1 cellular context compared by ENCODE assay signal in genomic region chr17:40501499-40501911, GRCh38.
TF ChIP-seq lines count a peak whose summit lies in the region.

Gene TNS4 (minus strand): TSS chr17:40501623. CDS start chr17:40496425, 5,198 bp downstream.

TF ChIP-seq in HepG2, 621 proteins besides CTCF, POLR2A, EP300 and RAD21 (continued from another document and continues in another):
- TF ChIP-seq, protein P1, sequence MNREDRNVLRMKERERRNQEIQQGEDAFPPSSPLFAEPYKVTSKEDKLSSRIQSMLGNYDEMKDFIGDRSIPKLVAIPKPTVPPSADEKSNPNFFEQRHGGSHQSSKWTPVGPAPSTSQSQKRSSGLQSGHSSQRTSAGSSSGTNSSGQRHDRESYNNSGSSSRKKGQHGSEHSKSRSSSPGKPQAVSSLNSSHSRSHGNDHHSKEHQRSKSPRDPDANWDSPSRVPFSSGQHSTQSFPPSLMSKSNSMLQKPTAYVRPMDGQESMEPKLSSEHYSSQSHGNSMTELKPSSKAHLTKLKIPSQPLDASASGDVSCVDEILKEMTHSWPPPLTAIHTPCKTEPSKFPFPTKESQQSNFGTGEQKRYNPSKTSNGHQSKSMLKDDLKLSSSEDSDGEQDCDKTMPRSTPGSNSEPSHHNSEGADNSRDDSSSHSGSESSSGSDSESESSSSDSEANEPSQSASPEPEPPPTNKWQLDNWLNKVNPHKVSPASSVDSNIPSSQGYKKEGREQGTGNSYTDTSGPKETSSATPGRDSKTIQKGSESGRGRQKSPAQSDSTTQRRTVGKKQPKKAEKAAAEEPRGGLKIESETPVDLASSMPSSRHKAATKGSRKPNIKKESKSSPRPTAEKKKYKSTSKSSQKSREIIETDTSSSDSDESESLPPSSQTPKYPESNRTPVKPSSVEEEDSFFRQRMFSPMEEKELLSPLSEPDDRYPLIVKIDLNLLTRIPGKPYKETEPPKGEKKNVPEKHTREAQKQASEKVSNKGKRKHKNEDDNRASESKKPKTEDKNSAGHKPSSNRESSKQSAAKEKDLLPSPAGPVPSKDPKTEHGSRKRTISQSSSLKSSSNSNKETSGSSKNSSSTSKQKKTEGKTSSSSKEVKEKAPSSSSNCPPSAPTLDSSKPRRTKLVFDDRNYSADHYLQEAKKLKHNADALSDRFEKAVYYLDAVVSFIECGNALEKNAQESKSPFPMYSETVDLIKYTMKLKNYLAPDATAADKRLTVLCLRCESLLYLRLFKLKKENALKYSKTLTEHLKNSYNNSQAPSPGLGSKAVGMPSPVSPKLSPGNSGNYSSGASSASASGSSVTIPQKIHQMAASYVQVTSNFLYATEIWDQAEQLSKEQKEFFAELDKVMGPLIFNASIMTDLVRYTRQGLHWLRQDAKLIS (CRISPR knock-in tag; IDR thresholded peaks at IDR 0.05): no peak
- no peak for TF ChIP-seq SMARCC2 (IDR thresholded peaks at IDR 0.05)
- TF ChIP-seq POLR2G (IDR thresholded peaks at IDR 0.05; ENCODE audit: low read depth, low read length): 0 out of 2 replicates have a peak, but pooled peaks have one; percentile 38
- TF ChIP-seq MYC (CRISPR knock-in tag; IDR thresholded peaks at IDR 0.05; ENCODE audit: borderline replicate concordance): 0 out of 2 replicates have a peak, but pooled peaks have one; percentile 30
- peak; percentile 56 for TF ChIP-seq SAP130 (CRISPR knock-in tag; IDR thresholded peaks at IDR 0.05; ENCODE audit: low read depth)
- no peak for TF ChIP-seq NONO (IDR thresholded peaks at IDR 0.05)
- TF ChIP-seq NONO (CRISPR knock-in tag; conservative IDR thresholded peaks at IDR 0.05): no peak
- TF ChIP-seq TP53 (CRISPR knock-in tag; conservative IDR thresholded peaks at IDR 0.05): no peak
- no peak for TF ChIP-seq ZNF782 (CRISPR knock-in tag; IDR thresholded peaks at IDR 0.05; ENCODE audit: borderline replicate concordance)
- no peak for TF ChIP-seq CC2D1A (CRISPR knock-in tag; IDR thresholded peaks at IDR 0.05)
- TF ChIP-seq ZNF687 (CRISPR knock-in tag; IDR thresholded peaks at IDR 0.05): peak; percentile 49
- 0 out of 2 replicates have a peak, but pooled peaks have one; percentile 23 for TF ChIP-seq ZBTB14 (CRISPR knock-in tag; IDR thresholded peaks at IDR 0.05)
- TF ChIP-seq JARID2 (CRISPR knock-in tag; IDR thresholded peaks at IDR 0.05; ENCODE audit: insufficient replicate concordance): no peak
- no peak for TF ChIP-seq NFKB2 (CRISPR knock-in tag; IDR thresholded peaks at IDR 0.05; ENCODE audit: borderline replicate concordance)
- TF ChIP-seq ZFY (CRISPR knock-in tag; IDR thresholded peaks at IDR 0.05): 0 out of 2 replicates have a peak, but pooled peaks have one; percentile 27
- no peak for TF ChIP-seq CEBPZ (IDR thresholded peaks at IDR 0.05; ENCODE audit: low read length)
- TF ChIP-seq, protein P2, sequence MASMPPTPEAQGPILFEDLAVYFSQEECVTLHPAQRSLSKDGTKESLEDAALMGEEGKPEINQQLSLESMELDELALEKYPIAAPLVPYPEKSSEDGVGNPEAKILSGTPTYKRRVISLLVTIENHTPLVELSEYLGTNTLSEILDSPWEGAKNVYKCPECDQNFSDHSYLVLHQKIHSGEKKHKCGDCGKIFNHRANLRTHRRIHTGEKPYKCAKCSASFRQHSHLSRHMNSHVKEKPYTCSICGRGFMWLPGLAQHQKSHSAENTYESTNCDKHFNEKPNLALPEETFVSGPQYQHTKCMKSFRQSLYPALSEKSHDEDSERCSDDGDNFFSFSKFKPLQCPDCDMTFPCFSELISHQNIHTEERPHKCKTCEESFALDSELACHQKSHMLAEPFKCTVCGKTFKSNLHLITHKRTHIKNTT (CRISPR knock-in tag; IDR thresholded peaks at IDR 0.05): no peak
- TF ChIP-seq, protein P3, sequence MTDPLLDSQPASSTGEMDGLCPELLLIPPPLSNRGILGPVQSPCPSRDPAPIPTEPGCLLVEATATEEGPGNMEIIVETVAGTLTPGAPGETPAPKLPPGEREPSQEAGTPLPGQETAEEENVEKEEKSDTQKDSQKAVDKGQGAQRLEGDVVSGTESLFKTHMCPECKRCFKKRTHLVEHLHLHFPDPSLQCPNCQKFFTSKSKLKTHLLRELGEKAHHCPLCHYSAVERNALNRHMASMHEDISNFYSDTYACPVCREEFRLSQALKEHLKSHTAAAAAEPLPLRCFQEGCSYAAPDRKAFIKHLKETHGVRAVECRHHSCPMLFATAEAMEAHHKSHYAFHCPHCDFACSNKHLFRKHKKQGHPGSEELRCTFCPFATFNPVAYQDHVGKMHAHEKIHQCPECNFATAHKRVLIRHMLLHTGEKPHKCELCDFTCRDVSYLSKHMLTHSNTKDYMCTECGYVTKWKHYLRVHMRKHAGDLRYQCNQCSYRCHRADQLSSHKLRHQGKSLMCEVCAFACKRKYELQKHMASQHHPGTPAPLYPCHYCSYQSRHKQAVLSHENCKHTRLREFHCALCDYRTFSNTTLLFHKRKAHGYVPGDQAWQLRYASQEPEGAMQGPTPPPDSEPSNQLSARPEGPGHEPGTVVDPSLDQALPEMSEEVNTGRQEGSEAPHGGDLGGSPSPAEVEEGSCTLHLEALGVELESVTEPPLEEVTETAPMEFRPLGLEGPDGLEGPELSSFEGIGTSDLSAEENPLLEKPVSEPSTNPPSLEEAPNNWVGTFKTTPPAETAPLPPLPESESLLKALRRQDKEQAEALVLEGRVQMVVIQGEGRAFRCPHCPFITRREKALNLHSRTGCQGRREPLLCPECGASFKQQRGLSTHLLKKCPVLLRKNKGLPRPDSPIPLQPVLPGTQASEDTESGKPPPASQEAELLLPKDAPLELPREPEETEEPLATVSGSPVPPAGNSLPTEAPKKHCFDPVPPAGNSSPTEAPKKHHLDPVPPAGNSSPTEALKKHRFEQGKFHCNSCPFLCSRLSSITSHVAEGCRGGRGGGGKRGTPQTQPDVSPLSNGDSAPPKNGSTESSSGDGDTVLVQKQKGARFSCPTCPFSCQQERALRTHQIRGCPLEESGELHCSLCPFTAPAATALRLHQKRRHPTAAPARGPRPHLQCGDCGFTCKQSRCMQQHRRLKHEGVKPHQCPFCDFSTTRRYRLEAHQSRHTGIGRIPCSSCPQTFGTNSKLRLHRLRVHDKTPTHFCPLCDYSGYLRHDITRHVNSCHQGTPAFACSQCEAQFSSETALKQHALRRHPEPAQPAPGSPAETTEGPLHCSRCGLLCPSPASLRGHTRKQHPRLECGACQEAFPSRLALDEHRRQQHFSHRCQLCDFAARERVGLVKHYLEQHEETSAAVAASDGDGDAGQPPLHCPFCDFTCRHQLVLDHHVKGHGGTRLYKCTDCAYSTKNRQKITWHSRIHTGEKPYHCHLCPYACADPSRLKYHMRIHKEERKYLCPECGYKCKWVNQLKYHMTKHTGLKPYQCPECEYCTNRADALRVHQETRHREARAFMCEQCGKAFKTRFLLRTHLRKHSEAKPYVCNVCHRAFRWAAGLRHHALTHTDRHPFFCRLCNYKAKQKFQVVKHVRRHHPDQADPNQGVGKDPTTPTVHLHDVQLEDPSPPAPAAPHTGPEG (CRISPR knock-in tag; IDR thresholded peaks at IDR 0.05): no peak
- TF ChIP-seq TMF1 (CRISPR knock-in tag; IDR thresholded peaks at IDR 0.05; ENCODE audit: low read depth): no peak
- no peak for TF ChIP-seq ATF6 (CRISPR knock-in tag; conservative IDR thresholded peaks at IDR 0.05)
- TF ChIP-seq ZNF10 (CRISPR knock-in tag; IDR thresholded peaks at IDR 0.05; ENCODE audit: borderline replicate concordance, low read depth): no peak
- no peak for TF ChIP-seq ZNF878 (CRISPR knock-in tag; IDR thresholded peaks at IDR 0.05)
- no peak for TF ChIP-seq SOX5 (CRISPR knock-in tag; IDR thresholded peaks at IDR 0.05; ENCODE audit: borderline replicate concordance)
- TF ChIP-seq ZFX (CRISPR knock-in tag; IDR thresholded peaks at IDR 0.05; ENCODE audit: low read depth): 0 out of 2 replicates have a peak, but pooled peaks have one; percentile 21
- no peak for TF ChIP-seq IKZF1 (IDR thresholded peaks at IDR 0.05)
- peak; percentile 55; the same call in 1 of the 2 replicates for TF ChIP-seq SP5 (CRISPR knock-in tag; IDR thresholded peaks at IDR 0.05; ENCODE audit: borderline replicate concordance, low read depth)
- TF ChIP-seq, protein P4, sequence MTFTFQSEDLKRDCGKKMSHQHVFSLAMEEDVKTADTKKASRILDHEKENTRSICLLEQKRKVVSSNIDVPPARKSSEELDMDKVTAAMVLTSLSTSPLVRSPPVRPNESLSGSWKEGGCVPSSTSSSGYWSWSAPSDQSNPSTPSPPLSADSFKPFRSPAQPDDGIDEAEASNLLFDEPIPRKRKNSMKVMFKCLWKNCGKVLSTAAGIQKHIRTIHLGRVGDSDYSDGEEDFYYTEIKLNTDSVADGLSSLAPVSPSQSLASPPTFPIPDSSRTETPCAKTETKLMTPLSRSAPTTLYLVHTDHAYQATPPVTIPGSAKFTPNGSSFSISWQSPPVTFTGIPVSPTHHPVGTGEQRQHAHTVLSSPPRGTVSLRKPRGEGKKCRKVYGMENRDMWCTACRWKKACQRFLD (CRISPR knock-in tag; IDR thresholded peaks at IDR 0.05; ENCODE audit: borderline replicate concordance): no peak
- no peak for TF ChIP-seq ZSCAN21 (CRISPR knock-in tag; IDR thresholded peaks at IDR 0.05; ENCODE audit: borderline replicate concordance)
- no peak for TF ChIP-seq MZF1 (CRISPR knock-in tag; IDR thresholded peaks at IDR 0.05; ENCODE audit: borderline replicate concordance)
- no peak for TF ChIP-seq NFKBIZ (CRISPR knock-in tag; IDR thresholded peaks at IDR 0.05)
- peak; percentile 44; the same call in 1 of the 2 replicates for TF ChIP-seq HNRNPL (IDR thresholded peaks at IDR 0.05; ENCODE audit: low read depth, low read length)
